ENCODE assay signal across 19 cellular contexts in genomic region chr2:3216841-3217495, GRCh38.
"Had no signal": no experiment of that assay in that cellular context is flagged by ENCODE, and none has a peak within 500 bp of the region (broad histone marks: within the 10 kb centered on the region; RNA-seq: fewer than 3 reads in every experiment).

No MANE protein-coding gene starts in this region.

- H3K9me3 ChIP-seq: breast epithelium, mucosa of descending colon, right atrium auricular region, stomach, thoracic aorta, upper lobe of right lung had no signal

- H3K27me3 ChIP-seq: ascending aorta, breast epithelium, foreskin keratinocyte, right atrium auricular region, stomach, upper lobe of right lung had no signal

- ATAC-seq: foreskin keratinocyte, left ventricle myocardium superior, mucosa of descending colon, upper lobe of right lung had no signal

- DNase-seq: activated effector memory CD4-positive, alpha-beta T cell treated with anti-CD3 and anti-CD28 coated beads, Interleukin-2, amount 50 U/mL, for 16 hours; effector memory CD4-positive, alpha-beta T cell; foreskin keratinocyte; kidney glomerular epithelial cell; left ventricle myocardium superior; mucosa of descending colon; naive thymus-derived CD4-positive, alpha-beta T cell; nucleus accumbens; SIG-M5; stimulated activated CD4-positive, alpha-beta T cell treated with anti-CD3 and anti-CD28 coated beads, Interleukin-4, amount 100 ng/mL, for 1 hour; stomach; upper lobe of right lung had no signal

- H3K4me3 Mint-ChIP-seq: dendritic cell treated with granulocyte-macrophage colony-stimulating factor and Interleukin-4, amounts not matched to agents 40 ng/mL and 50 ng/mL, for 4 days; memory B cell; naive thymus-derived CD4-positive, alpha-beta T cell; T-helper 1 cell treated with Interleukin-12 subunit alpha and Interleukin-12 subunit beta and Interleukin-4 antibody, amounts not matched to agents 30 μg/mL and 1 μg/mL, for 36 hours had no signal

- H3K27ac ChIP-seq: ascending aorta, breast epithelium, foreskin keratinocyte, right atrium auricular region, stomach, thoracic aorta, upper lobe of right lung had no signal

- H3K27ac Mint-ChIP-seq: dendritic cell treated with granulocyte-macrophage colony-stimulating factor and Interleukin-4, amounts not matched to agents 40 ng/mL and 50 ng/mL, for 4 days; memory B cell; T-helper 1 cell treated with Interleukin-12 subunit alpha and Interleukin-12 subunit beta and Interleukin-4 antibody, amounts not matched to agents 30 μg/mL and 1 μg/mL, for 36 hours had no signal

- H3K27me3 Mint-ChIP-seq: dendritic cell treated with granulocyte-macrophage colony-stimulating factor and Interleukin-4, amounts not matched to agents 40 ng/mL and 50 ng/mL, for 4 days; memory B cell; naive thymus-derived CD4-positive, alpha-beta T cell had no signal
